12 cellular contexts compared by ENCODE assay signal in the genomic region with DNA sequence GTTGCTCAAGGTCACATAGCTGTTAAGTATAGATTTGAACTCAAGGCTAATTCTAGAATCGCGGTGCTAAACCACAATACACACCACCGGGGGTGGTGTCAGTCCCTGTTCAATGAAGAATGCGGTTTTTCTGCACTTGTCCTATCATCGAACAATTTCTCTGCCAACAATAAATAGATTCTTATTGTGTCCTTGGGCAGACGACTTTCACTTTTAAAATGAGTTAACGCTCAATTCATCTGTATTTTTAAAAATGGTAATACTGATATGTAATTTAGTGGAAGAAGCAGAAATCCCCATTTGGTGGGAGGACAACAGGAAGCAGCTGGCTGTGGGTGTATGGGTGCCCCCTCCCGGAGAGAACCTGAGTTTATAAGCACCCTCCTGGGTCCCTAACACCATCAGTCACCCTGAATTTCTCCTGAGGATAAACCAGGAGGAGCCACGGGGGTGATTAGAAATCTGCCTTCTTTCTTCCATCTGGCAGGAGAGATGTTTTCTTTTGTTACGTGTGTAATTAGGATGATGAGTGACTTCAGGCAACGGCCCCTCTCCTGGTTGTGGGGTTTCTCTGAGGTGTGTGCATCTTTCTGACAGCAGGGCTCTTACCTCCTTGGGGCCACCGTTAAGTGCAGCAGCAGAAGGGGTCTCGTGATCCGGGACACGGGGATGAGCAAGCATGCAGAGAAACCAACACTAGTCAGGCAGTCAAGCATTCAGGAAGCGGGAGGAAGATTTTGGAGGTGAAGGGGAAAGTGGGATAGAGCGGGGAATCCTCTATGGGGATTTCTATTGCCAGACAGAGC.
DNase-seq lines count a peak whose midpoint lies in the region; ATAC-seq and TF ChIP-seq lines count a peak whose summit lies in the region.
"Had no signal": no experiment of that assay in that cellular context is flagged by ENCODE, and none has a peak within 500 bp of the region (broad histone marks: within the 10 kb centered on the region; RNA-seq: fewer than 3 reads in every experiment).

No MANE protein-coding gene starts in this region.

- peak overlapping the region; percentile 31 for H3K4me3 ChIP-seq in CD4-positive, CD25-positive, alpha-beta regulatory T cell (ENCODE audit: low read depth, low read length)
- H3K4me3 ChIP-seq in Peyer's patch = no peak overlapping the region
- H3K4me3 ChIP-seq: coronary artery, right atrium auricular region had no signal

- peaks cover 5% of the 10 kb centered on the region for H3K4me1 ChIP-seq in CD4-positive, CD25-positive, alpha-beta regulatory T cell (ENCODE audit: control insufficient read depth, insufficient read depth, low read length, poor library complexity, severe bottlenecking)
- no peaks in the 10 kb centered on the region for H3K4me1 ChIP-seq in Peyer's patch

- no peaks in the 10 kb centered on the region for H3K36me3 Mint-ChIP-seq in CD4-positive, CD25-positive, alpha-beta regulatory T cell
- peaks cover 6% of the 10 kb centered on the region for H3K36me3 Mint-ChIP-seq in activated T-helper 17 cell treated with anti-CD3 and anti-CD28 coated beads, Interleukin-2, amount 50 U/mL, for 72 hours (ENCODE audit: low read depth)
- H3K36me3 Mint-ChIP-seq in chondrocyte (ENCODE audit: low read depth) (peaks cover 2% of the 10 kb centered on the region), T-cell (peaks cover 6% of the 10 kb centered on the region)

- ATAC-seq in CD4-positive, CD25-positive, alpha-beta regulatory T cell (ENCODE audit: low read depth in 2 of 2) = no peak
- ATAC-seq in GM18909 (IDR thresholded peaks at IDR 0.05; ENCODE audit: poor library complexity, unreplicated experiment) = peak; percentile 57
- peak; percentile 49 for ATAC-seq in HG03045 (IDR thresholded peaks at IDR 0.05; ENCODE audit: unreplicated experiment)
- ATAC-seq in activated T-helper 17 cell treated with anti-CD3 and anti-CD28 coated beads, Interleukin-2, amount 50 U/mL, for 72 hours (replicated peaks) = peak; percentile 54
- ATAC-seq in T-cell (replicated peaks in 1 of 4) = no peak

- no peaks in the 10 kb centered on the region for H3K9me3 ChIP-seq in CD4-positive, CD25-positive, alpha-beta regulatory T cell (ENCODE audit: control insufficient read depth in 2 of 2, low read length in 2 of 2)
- H3K9me3 ChIP-seq in Peyer's patch = no peaks in the 10 kb centered on the region
- H3K9me3 ChIP-seq: right atrium auricular region had no signal

- H3K27ac ChIP-seq in CD4-positive, CD25-positive, alpha-beta regulatory T cell (ENCODE audit: insufficient read depth, low read length, poor library complexity, severe bottlenecking) = no peak overlapping the region
- no peak overlapping the region for H3K27ac ChIP-seq in Peyer's patch
- H3K27ac ChIP-seq: coronary artery, right atrium auricular region had no signal

- no peak for TF ChIP-seq POLR2A in Peyer's patch (IDR thresholded peaks at IDR 0.05)

- POLR2A ChIA-PET in T-cell (lab: Charles Lee) = no interaction called here

- peak in 1 of 3 donors; percentile 47 for DNase-seq in CD4-positive, CD25-positive, alpha-beta regulatory T cell
- DNase-seq in NAMALWA (ENCODE audit: low spot score) (no peak), chondrocyte (ENCODE audit: low spot score) (no peak), T-cell (no peak), Peyer's patch (no peak)
- DNase-seq: activated gamma-delta T cell, mammary epithelial cell had no signal

- CTCF ChIA-PET in T-cell (lab: Charles Lee) = interaction anchor here in 1 of 2 donors (0.5 to 0.9 kb wide), 3 partner anchors 63 to 183 kb away, joined by 3 to 4 read pairs (median 3); no protein-coding TSS in a partner anchor

- H3K27me3 ChIP-seq in CD4-positive, CD25-positive, alpha-beta regulatory T cell (ENCODE audit: control insufficient read depth, insufficient read depth, low read length) = no peaks in the 10 kb centered on the region
- no peaks in the 10 kb centered on the region for H3K27me3 ChIP-seq in Peyer's patch
- H3K27me3 ChIP-seq: right atrium auricular region had no signal

- TF ChIP-seq CTCF in chondrocyte (IDR thresholded peaks at IDR 0.05) (no peak), Peyer's patch (IDR thresholded peaks at IDR 0.05) (no peak)

- H3K4me3 Mint-ChIP-seq in CD4-positive, CD25-positive, alpha-beta regulatory T cell = peak overlapping the region in 1 of 4 donors; percentile 59
- peak overlapping the region; percentile 22 for H3K4me3 Mint-ChIP-seq in activated T-helper 17 cell treated with anti-CD3 and anti-CD28 coated beads, Interleukin-2, amount 50 U/mL, for 72 hours
- H3K4me3 Mint-ChIP-seq in chondrocyte (ENCODE audit: unreplicated experiment) = no peak overlapping the region
- no peak overlapping the region for H3K4me3 Mint-ChIP-seq in T-cell

- H3K9me3 Mint-ChIP-seq in CD4-positive, CD25-positive, alpha-beta regulatory T cell = peaks cover 0 to 4% (median 2%) of the 10 kb centered on the region in 7 donors
- no peaks in the 10 kb centered on the region for H3K9me3 Mint-ChIP-seq in activated T-helper 17 cell treated with anti-CD3 and anti-CD28 coated beads, Interleukin-2, amount 50 U/mL, for 72 hours
- H3K9me3 Mint-ChIP-seq in chondrocyte (ENCODE audit: low read depth) (peaks cover 5% of the 10 kb centered on the region), T-cell (peaks cover 0 to 9% (median 0%) of the 10 kb centered on the region in 3 donors)

- H3K27ac Mint-ChIP-seq in CD4-positive, CD25-positive, alpha-beta regulatory T cell = peak overlapping the region; percentile 61 to 68 (median 68)
- peak overlapping the region; percentile 13 for H3K27ac Mint-ChIP-seq in activated T-helper 17 cell treated with anti-CD3 and anti-CD28 coated beads, Interleukin-2, amount 50 U/mL, for 72 hours
- H3K27ac Mint-ChIP-seq in chondrocyte (ENCODE audit: unreplicated experiment) (no peak overlapping the region), T-cell (no peak overlapping the region)

- H3K4me1 Mint-ChIP-seq in CD4-positive, CD25-positive, alpha-beta regulatory T cell = peaks cover 4 to 23% (median 13%) of the 10 kb centered on the region in 4 donors
- H3K4me1 Mint-ChIP-seq in activated T-helper 17 cell treated with anti-CD3 and anti-CD28 coated beads, Interleukin-2, amount 50 U/mL, for 72 hours = peaks cover 24% of the 10 kb centered on the region
- H3K4me1 Mint-ChIP-seq in chondrocyte (ENCODE audit: low read depth) (no peaks in the 10 kb centered on the region), T-cell (peaks cover 6 to 24% (median 15%) of the 10 kb centered on the region in 3 donors)

- H3K36me3 ChIP-seq in CD4-positive, CD25-positive, alpha-beta regulatory T cell (ENCODE audit: control insufficient read depth, insufficient read depth, low read length) = no peaks in the 10 kb centered on the region
- H3K36me3 ChIP-seq in Peyer's patch = no peaks in the 10 kb centered on the region
- H3K36me3 ChIP-seq: right atrium auricular region had no signal

- peaks cover 5% of the 10 kb centered on the region for H3K27me3 Mint-ChIP-seq in CD4-positive, CD25-positive, alpha-beta regulatory T cell
- no peaks in the 10 kb centered on the region for H3K27me3 Mint-ChIP-seq in activated T-helper 17 cell treated with anti-CD3 and anti-CD28 coated beads, Interleukin-2, amount 50 U/mL, for 72 hours
- H3K27me3 Mint-ChIP-seq in chondrocyte (ENCODE audit: low read depth) (peaks cover 11% of the 10 kb centered on the region), T-cell (no peaks in the 10 kb centered on the region)

Comparison
In these comparisons a context has a peak if more than half of its experiments do, and no peak if none do; other contexts are left out.
1. ATAC-seq: peak in GM18909 (single experiment), HG03045 (single experiment) and activated T-helper 17 cell treated with anti-CD3 and anti-CD28 coated beads, Interleukin-2, amount 50 U/mL, for 72 hours (single experiment); none in CD4-positive, CD25-positive, alpha-beta regulatory T cell (0 of 2) and T-cell (0 of 4).
2. H3K27ac Mint-ChIP-seq: peak in CD4-positive, CD25-positive, alpha-beta regulatory T cell (3 of 3) and activated T-helper 17 cell treated with anti-CD3 and anti-CD28 coated beads, Interleukin-2, amount 50 U/mL, for 72 hours (single experiment); none in chondrocyte (single experiment) and T-cell (0 of 2).